Comparison of ENCODE assay signal across 21 cellular contexts in genomic region chr15:96367436-96368200, GRCh38. TPM values are rescaled to one million over a fixed set of nuclear protein-coding genes. Genes with fewer than 3 reads are reported as not detected.
DNase-seq lines count a peak whose midpoint lies in the region; ATAC-seq, FAIRE-seq and TF ChIP-seq lines count a peak whose summit lies in the region.
"Had no signal": no experiment of that assay in that cellular context is flagged by ENCODE, and none has a peak within 500 bp of the region (broad histone marks: within the 10 kb centered on the region; RNA-seq: fewer than 3 reads in every experiment).

No MANE protein-coding gene starts in this region.

- no peak for TF ChIP-seq CTCF in GM10248 (IDR thresholded peaks at IDR 0.05; ENCODE audit: control extremely low read depth, extremely low read depth, low read depth, missing control alignments)
- TF ChIP-seq CTCF in esophagus muscularis mucosa (IDR thresholded peaks at IDR 0.05) = no peak
- no peak for TF ChIP-seq CTCF in pancreas (IDR thresholded peaks at IDR 0.05)
- no peak for TF ChIP-seq CTCF in kidney (IDR thresholded peaks at IDR 0.05; ENCODE audit: borderline replicate concordance, extremely low read depth, insufficient read depth)

- H3K36me3 ChIP-seq in H7 (replicated peaks; ENCODE audit: control insufficient read depth, insufficient read depth, low read length) (no peaks in the 10 kb centered on the region), esophagus muscularis mucosa (no peaks in the 10 kb centered on the region), pancreas (no peaks in the 10 kb centered on the region), kidney (ENCODE audit: control insufficient read depth in 1 of 2, insufficient read depth in 2 of 2, low read length in 2 of 2) (no peaks in the 10 kb centered on the region)
- H3K36me3 ChIP-seq: BLaER1, vagina had no signal

- H3K9me3 ChIP-seq in esophagus muscularis mucosa = no peaks in the 10 kb centered on the region
- no peaks in the 10 kb centered on the region for H3K9me3 ChIP-seq in pancreas
- no peaks in the 10 kb centered on the region for H3K9me3 ChIP-seq in kidney (ENCODE audit: control insufficient read depth in 1 of 2, low read length in 2 of 2)
- H3K9me3 ChIP-seq: vagina had no signal

- TF ChIP-seq EP300 in esophagus muscularis mucosa (IDR thresholded peaks at IDR 0.05) = no peak

- no peak overlapping the region for H3K9ac ChIP-seq in kidney (ENCODE audit: low read length in 2 of 2)
- H3K9ac ChIP-seq: BLaER1 had no signal

- peak in 3 of 4 donors; percentile 8 to 38 (median 21) for ATAC-seq in pancreas
- ATAC-seq: left colon; natural killer cell treated with Interleukin-12 subunit alpha and Interleukin-12 subunit beta and Interleukin-15 and Interleukin-18, amount 100 ng/mL, for 72 hours; stimulated activated memory B cell treated with anti-CD40 and anti-IgM and Interleukin-4, amounts not matched to agents 10 μg/mL and 1 μg/mL and 100 μg/mL, for 72 hours had no signal

- H3K27ac ChIP-seq in esophagus muscularis mucosa (replicated peaks in 1 of 4) = no peak overlapping the region
- H3K27ac ChIP-seq in pancreas = no peak overlapping the region
- no peak overlapping the region for H3K27ac ChIP-seq in kidney (ENCODE audit: low read depth in 2 of 2, low read length in 2 of 2)
- H3K27ac ChIP-seq: BLaER1, epithelial cell of prostate, PC-9, skin epidermis, vagina had no signal

- FAIRE-seq in pancreas (lab: Jason Lieb, UNC) (no peak), kidney (lab: Jason Lieb, UNC) (no peak)

- peaks cover 99% of the 10 kb centered on the region for H3K27me3 ChIP-seq in H7 (ENCODE audit: control insufficient read depth, insufficient read depth, low read length)
- H3K27me3 ChIP-seq in esophagus muscularis mucosa = peaks cover 0 to 6% (median 0%) of the 10 kb centered on the region in 4 donors
- H3K27me3 ChIP-seq in pancreas = peaks cover 0 to 10% (median 8%) of the 10 kb centered on the region in 4 donors
- H3K27me3 ChIP-seq: vagina had no signal

- intact Hi-C loops in esophagus muscularis mucosa (cut with DNase I) (no loop called here), pancreas (cut with DNase I) (no loop called here), kidney (cut with DNase I) (no loop called here)

- DNase-seq in GM10248 (ENCODE audit: extremely low spot score) = peak; percentile 8
- peak; percentile 45 for DNase-seq in H7
- DNase-seq in esophagus muscularis mucosa (ENCODE audit: extremely low spot score) = no peak
- no peak for DNase-seq in pancreas
- no peak for DNase-seq in DMS53 (lab: John Stamatoyannopoulos, UW)
- no peak for DNase-seq in RPMI8226
- DNase-seq in kidney = no peak
- DNase-seq: activated CD8-positive, alpha-beta memory T cell treated with anti-CD3 and anti-CD28 coated beads, Interleukin-2, amount 50 U/mL, for 48 hours; DMS153; glutamatergic neuron; left colon; NCI-H187; NCI-H524; PC-9; SW 1271 had no signal

- WGBS in esophagus muscularis mucosa = 51% methylated on average over 27 of the region's 27 CpGs
- 14 to 16% methylated on average over 26 to 27 of the region's 27 CpGs for WGBS in pancreas, 2 donors

- H3K4me1 ChIP-seq in esophagus muscularis mucosa = peaks cover 0 to 11% (median 7%) of the 10 kb centered on the region in 4 donors
- peaks cover 0 to 3% (median 0%) of the 10 kb centered on the region in 3 donors for H3K4me1 ChIP-seq in pancreas
- peaks cover 0 to 2% of the 10 kb centered on the region in 2 donors for H3K4me1 ChIP-seq in kidney (ENCODE audit: control insufficient read depth in 1 of 2, insufficient read depth in 1 of 2, low read depth in 1 of 2, low read length in 2 of 2)
- H3K4me1 ChIP-seq: BLaER1, vagina had no signal

- H3K4me3 ChIP-seq in H7 (ENCODE audit: insufficient read depth, low read depth, low read length) = no peak overlapping the region
- H3K4me3 ChIP-seq in esophagus muscularis mucosa = peak overlapping the region; percentile 28 to 47 (median 33)
- H3K4me3 ChIP-seq in pancreas = peak overlapping the region in 1 of 4 donors; percentile 22
- no peak overlapping the region for H3K4me3 ChIP-seq in kidney (ENCODE audit: low read length in 2 of 2)
- H3K4me3 ChIP-seq: BLaER1, PC-9 had no signal

- no peak for TF ChIP-seq POLR2A in esophagus muscularis mucosa (IDR thresholded peaks at IDR 0.05; ENCODE audit: low read depth)

- POLR2A ChIA-PET in GM10248 (lab: Yijun Ruan, JAX) = no interaction called here

- CTCF ChIA-PET in GM10248 (lab: Yijun Ruan, JAX) = interaction anchor here (2.4 kb wide), 1 partner anchor 10 kb away, joined by 11 read pairs; no protein-coding TSS in a partner anchor

RNA-seq across cellular contexts. Expression of gene NR2F2, which starts 37.1 kb away (rescaled TPM):
- total RNA-seq in H7 (2014; rRNA removed; shearing (Covaris generic)) = 0.17 TPM in 1 of 2 replicates, not detected in the other
- total RNA-seq in esophagus muscularis mucosa (100 to 1,000 TPM in 2 of 4 donors, 10 to 100 TPM in 2; 42.7 to 131 (median 83.6) TPM), pancreas (10 to 100 TPM in 4 of 6 donors, 1 to 10 TPM in 2; 8.3 to 25.6 (median 14.0) TPM), kidney (191 TPM)
- polyA plus RNA-seq in pancreas (10 to 100 TPM in 1 of 2 donors, 1 to 10 TPM in 1; 7.0 to 16.2 TPM), kidney (ENCODE audit: insufficient read depth, low read depth, low replicate concordance) (42.5 TPM)
- total RNA-seq: natural killer cell treated with Interleukin-12 subunit alpha and Interleukin-12 subunit beta and Interleukin-15 and Interleukin-18, amount 100 ng/mL, for 72 hours had no signal

Comparison
In these comparisons a context has a peak if more than half of its experiments do, and no peak if none do; other contexts are left out.
1. DNase-seq: peak in GM10248 (single experiment) and H7 (single experiment); none in esophagus muscularis mucosa (single experiment), pancreas (0 of 6), DMS53 (single experiment), RPMI8226 (single experiment) and kidney (single experiment).
2. H3K4me3 ChIP-seq: peak in esophagus muscularis mucosa (4 of 4); none in H7 (single experiment) and kidney (0 of 2).